In genomic region chr19:12976109-12976508, GRCh38 we compare ENCODE assay signal across 10 cellular contexts. TPM values are rescaled to one million over a fixed set of nuclear protein-coding genes. Genes with fewer than 3 reads are reported as not detected.
"Had no signal": no experiment of that assay in that cellular context is flagged by ENCODE, and none has a peak within 500 bp of the region (broad histone marks: within the 10 kb centered on the region; RNA-seq: fewer than 3 reads in every experiment).

No MANE protein-coding gene starts in this region.

RNA-seq across cellular contexts. Expression of gene DAND5, which starts 6.7 kb away (rescaled TPM):
- total RNA-seq: fibroblast of lung, fibroblast of villous mesenchyme, kidney, left lobe of liver, mononuclear cell had no signal
- polyA plus RNA-seq: esophagus, hepatocyte, immature natural killer cell, liver had no signal

RNA-seq across cellular contexts. Expression of gene NFIX, which starts 19.2 kb away (rescaled TPM):
- total RNA-seq: epithelial cell of proximal tubule had no signal
